ENCODE assay signal across 34 cellular contexts in genomic region chr11:15185021-15185420, GRCh38.
"Had no signal": no experiment of that assay in that cellular context is flagged by ENCODE, and none has a peak within 500 bp of the region (broad histone marks: within the 10 kb centered on the region; RNA-seq: fewer than 3 reads in every experiment).

No MANE protein-coding gene starts in this region.

- H3K4me1 ChIP-seq: adrenal gland, breast epithelium, esophagus muscularis mucosa, foreskin keratinocyte, gastrocnemius medialis, heart left ventricle had no signal

- H3K27ac ChIP-seq: adrenal gland, ascending aorta, breast epithelium, coronary artery, dorsolateral prefrontal cortex, esophagus muscularis mucosa, foreskin keratinocyte, gastrocnemius medialis, heart left ventricle had no signal

- H3K4me1 Mint-ChIP-seq: activated CD4-positive, alpha-beta T cell treated with anti-CD3 and anti-CD28 coated beads for 36 hours; activated CD4-positive, alpha-beta T cell treated with anti-CD3 and anti-CD28 coated beads, Interleukin-2, amount 10 ng/mL, durations not matched to agents 24 days and 14 days; activated CD8-positive, alpha-beta memory T cell treated with anti-CD3 and anti-CD28 coated beads, Interleukin-2, amount 10 ng/mL, durations not matched to agents 7 days and 5 days; activated naive CD4-positive, alpha-beta T cell treated with anti-CD3 and anti-CD28 coated beads, Interleukin-2, amount 50 U/mL, for 24 hours; activated naive CD8-positive, alpha-beta T cell treated with anti-CD3 and anti-CD28 coated beads for 36 hours; activated naive CD8-positive, alpha-beta T cell treated with anti-CD3 and anti-CD28 coated beads, Interleukin-2, amount 50 U/mL, for 24 hours; brain; central memory CD8-positive, alpha-beta T cell had no signal

- H3K27ac Mint-ChIP-seq: activated CD4-positive, alpha-beta memory T cell treated with anti-CD3 and anti-CD28 coated beads for 36 hours; activated CD4-positive, alpha-beta T cell treated with anti-CD3 and anti-CD28 coated beads for 36 hours; activated CD4-positive, alpha-beta T cell treated with anti-CD3 and anti-CD28 coated beads, Interleukin-2, amount 10 ng/mL, durations not matched to agents 24 days and 14 days; activated CD8-positive, alpha-beta memory T cell treated with anti-CD3 and anti-CD28 coated beads, Interleukin-2, amount 10 ng/mL, durations not matched to agents 7 days and 5 days; activated CD8-positive, alpha-beta T cell treated with anti-CD3 and anti-CD28 coated beads, Interleukin-2, amount 10 ng/mL, durations not matched to agents 7 days and 5 days; activated naive CD4-positive, alpha-beta T cell treated with anti-CD3 and anti-CD28 coated beads for 36 hours; activated naive CD4-positive, alpha-beta T cell treated with anti-CD3 and anti-CD28 coated beads, Interleukin-2, amount 50 U/mL, for 24 hours; activated naive CD8-positive, alpha-beta T cell treated with anti-CD3 and anti-CD28 coated beads for 36 hours; activated naive CD8-positive, alpha-beta T cell treated with anti-CD3 and anti-CD28 coated beads, Interleukin-2, amount 50 U/mL, for 24 hours; activated T-helper 1 cell treated with anti-CD3 and anti-CD28 coated beads, Interleukin-12 subunit alpha, Interleukin-12 subunit beta, Interleukin-2, Interleukin-4 antibody, amounts not matched to agents 30 ng/mL and 10 ng/mL and 1 ng/mL, durations not matched to agents 14 hours and 24 hours and 36 hours; activated T-helper 2 cell treated with anti-CD3 and anti-CD28 coated beads, Interferon-gamma antibody, Interleukin-2, Interleukin-4, amounts not matched to agents 10 μg/mL and 5 μg/mL and 100 μg/mL, durations not matched to agents 14 hours and 24 hours and 36 hours; brain; dendritic cell treated with granulocyte-macrophage colony-stimulating factor and Interleukin-4, amounts not matched to agents 40 ng/mL and 50 ng/mL, for 4 days; endodermal cell had no signal

- H3K36me3 Mint-ChIP-seq: activated CD4-positive, alpha-beta memory T cell treated with anti-CD3 and anti-CD28 coated beads for 36 hours; activated CD8-positive, alpha-beta memory T cell treated with anti-CD3 and anti-CD28 coated beads, Interleukin-2, amount 10 ng/mL, durations not matched to agents 7 days and 5 days; activated naive CD4-positive, alpha-beta T cell treated with anti-CD3 and anti-CD28 coated beads, Interleukin-2, amount 50 U/mL, for 24 hours; activated naive CD8-positive, alpha-beta T cell treated with anti-CD3 and anti-CD28 coated beads for 36 hours; brain had no signal

- H3K27me3 Mint-ChIP-seq: activated CD4-positive, alpha-beta T cell treated with anti-CD3 and anti-CD28 coated beads for 36 hours; activated naive CD8-positive, alpha-beta T cell treated with anti-CD3 and anti-CD28 coated beads, Interleukin-2, amount 50 U/mL, for 24 hours had no signal

- H3K27me3 ChIP-seq: adrenal gland, ascending aorta, breast epithelium, esophagus muscularis mucosa, foreskin keratinocyte, gastrocnemius medialis, heart left ventricle had no signal

- DNase-seq: activated CD4-positive, alpha-beta memory T cell treated with anti-CD3 and anti-CD28 coated beads for 36 hours; activated CD4-positive, alpha-beta T cell treated with anti-CD3 and anti-CD28 coated beads for 36 hours; activated CD4-positive, alpha-beta T cell treated with anti-CD3 and anti-CD28 coated beads, Interleukin-2, amount 10 ng/mL, durations not matched to agents 24 days and 14 days; activated CD4-positive, CD25-positive, alpha-beta regulatory T cell; activated CD4-positive, CD25-positive, alpha-beta regulatory T cell treated with anti-CD3 and anti-CD28 coated beads, Interleukin-2, amount 50 U/mL, for 72 hours; activated CD8-positive, alpha-beta memory T cell treated with anti-CD3 and anti-CD28 coated beads, Interleukin-2, amount 10 ng/mL, durations not matched to agents 7 days and 5 days; activated CD8-positive, alpha-beta memory T cell treated with anti-CD3 and anti-CD28 coated beads, Interleukin-2, amount 50 U/mL, for 4 hours; activated CD8-positive, alpha-beta T cell treated with anti-CD3 and anti-CD28 coated beads, Interleukin-2, amount 10 ng/mL, durations not matched to agents 7 days and 5 days; activated effector memory CD4-positive, alpha-beta T cell treated with anti-CD3 and anti-CD28 coated beads, Interleukin-2, amount 50 U/mL, for 16 hours; activated naive CD4-positive, alpha-beta T cell treated with anti-CD3 and anti-CD28 coated beads for 36 hours; activated naive CD8-positive, alpha-beta T cell treated with anti-CD3 and anti-CD28 coated beads for 36 hours; activated naive CD8-positive, alpha-beta T cell treated with anti-CD3 and anti-CD28 coated beads, Interleukin-2, amount 50 U/mL, for 24 hours; activated T-cell treated with anti-CD3 and anti-CD28 coated beads, Interleukin-2, amount 50 U/mL, for 1 hour; activated T-cell treated with anti-CD3 and anti-CD28 coated beads, Interleukin-2, amount 50 U/mL, for 48 hours; adrenal gland; dorsolateral prefrontal cortex; effector memory CD4-positive, alpha-beta T cell; endodermal cell; erythroblast; foreskin keratinocyte; gastrocnemius medialis; glutamatergic neuron; heart left ventricle; T-helper 2 cell had no signal

- H3K36me3 ChIP-seq: adrenal gland, ascending aorta, breast epithelium, esophagus muscularis mucosa, gastrocnemius medialis, heart left ventricle had no signal

- H3K4me3 ChIP-seq: adrenal gland, ascending aorta, breast epithelium, coronary artery, dorsolateral prefrontal cortex, esophagus muscularis mucosa, gastrocnemius medialis, heart left ventricle had no signal

- ATAC-seq: activated CD4-positive, alpha-beta T cell treated with anti-CD3 and anti-CD28 coated beads for 36 hours; activated CD8-positive, alpha-beta memory T cell treated with anti-CD3 and anti-CD28 coated beads, Interleukin-2, amount 10 ng/mL, durations not matched to agents 7 days and 5 days; activated CD8-positive, alpha-beta T cell treated with anti-CD3 and anti-CD28 coated beads, Interleukin-2, amount 10 ng/mL, durations not matched to agents 7 days and 5 days; activated naive CD8-positive, alpha-beta T cell treated with anti-CD3 and anti-CD28 coated beads, Interleukin-2, amount 50 U/mL, for 24 hours; foreskin keratinocyte; gastrocnemius medialis; heart left ventricle had no signal

- H3K9me3 Mint-ChIP-seq: activated CD4-positive, alpha-beta memory T cell treated with anti-CD3 and anti-CD28 coated beads for 36 hours; activated CD4-positive, alpha-beta T cell treated with anti-CD3 and anti-CD28 coated beads, Interleukin-2, amount 10 ng/mL, durations not matched to agents 24 days and 14 days; activated naive CD4-positive, alpha-beta T cell treated with anti-CD3 and anti-CD28 coated beads for 36 hours; activated naive CD4-positive, alpha-beta T cell treated with anti-CD3 and anti-CD28 coated beads, Interleukin-2, amount 50 U/mL, for 24 hours; activated naive CD8-positive, alpha-beta T cell treated with anti-CD3 and anti-CD28 coated beads for 36 hours; activated naive CD8-positive, alpha-beta T cell treated with anti-CD3 and anti-CD28 coated beads, Interleukin-2, amount 50 U/mL, for 24 hours; activated T-helper 1 cell treated with anti-CD3 and anti-CD28 coated beads, Interleukin-12 subunit alpha, Interleukin-12 subunit beta, Interleukin-2, Interleukin-4 antibody, amounts not matched to agents 30 ng/mL and 10 ng/mL and 1 ng/mL, durations not matched to agents 14 hours and 24 hours and 36 hours; activated T-helper 2 cell treated with anti-CD3 and anti-CD28 coated beads, Interferon-gamma antibody, Interleukin-2, Interleukin-4, amounts not matched to agents 10 μg/mL and 5 μg/mL and 100 μg/mL, durations not matched to agents 14 hours and 24 hours and 36 hours; brain; central memory CD8-positive, alpha-beta T cell; endodermal cell had no signal

- H3K9me3 ChIP-seq: adrenal gland, ascending aorta, breast epithelium, gastrocnemius medialis had no signal

- H3K4me3 Mint-ChIP-seq: activated CD4-positive, alpha-beta memory T cell treated with anti-CD3 and anti-CD28 coated beads for 36 hours; activated CD4-positive, alpha-beta T cell treated with anti-CD3 and anti-CD28 coated beads for 36 hours; activated CD4-positive, alpha-beta T cell treated with anti-CD3 and anti-CD28 coated beads, Interleukin-2, amount 10 ng/mL, durations not matched to agents 24 days and 14 days; activated CD8-positive, alpha-beta memory T cell treated with anti-CD3 and anti-CD28 coated beads, Interleukin-2, amount 10 ng/mL, durations not matched to agents 7 days and 5 days; activated CD8-positive, alpha-beta T cell treated with anti-CD3 and anti-CD28 coated beads, Interleukin-2, amount 10 ng/mL, durations not matched to agents 7 days and 5 days; activated naive CD4-positive, alpha-beta T cell treated with anti-CD3 and anti-CD28 coated beads for 36 hours; activated naive CD4-positive, alpha-beta T cell treated with anti-CD3 and anti-CD28 coated beads, Interleukin-2, amount 50 U/mL, for 24 hours; activated naive CD8-positive, alpha-beta T cell treated with anti-CD3 and anti-CD28 coated beads for 36 hours; activated naive CD8-positive, alpha-beta T cell treated with anti-CD3 and anti-CD28 coated beads, Interleukin-2, amount 50 U/mL, for 24 hours; activated T-helper 1 cell treated with anti-CD3 and anti-CD28 coated beads, Interleukin-12 subunit alpha, Interleukin-12 subunit beta, Interleukin-2, Interleukin-4 antibody, amounts not matched to agents 30 ng/mL and 10 ng/mL and 1 ng/mL, durations not matched to agents 14 hours and 24 hours and 36 hours; brain; central memory CD8-positive, alpha-beta T cell; dendritic cell treated with granulocyte-macrophage colony-stimulating factor and Interleukin-4, amounts not matched to agents 40 ng/mL and 50 ng/mL, for 4 days; endodermal cell had no signal
